In genomic region chr11:93849751-93850584, GRCh38 we compare ENCODE assay signal across 9 cellular contexts. TPM values are rescaled to one million over a fixed set of nuclear protein-coding genes. Genes with fewer than 3 reads are reported as not detected.
DNase-seq lines count a peak whose midpoint lies in the region; ATAC-seq and TF ChIP-seq lines count a peak whose summit lies in the region.
"Had no signal": no experiment of that assay in that cellular context is flagged by ENCODE, and none has a peak within 500 bp of the region (broad histone marks: within the 10 kb centered on the region; RNA-seq: fewer than 3 reads in every experiment).

No MANE protein-coding gene starts in this region.

- peaks cover 3% of the 10 kb centered on the region for H3K4me1 Mint-ChIP-seq in activated naive CD8-positive, alpha-beta T cell treated with anti-CD3 and anti-CD28 coated beads, Interleukin-2, amount 50 U/mL, for 24 hours
- no peaks in the 10 kb centered on the region for H3K4me1 Mint-ChIP-seq in stimulated activated naive B cell treated with anti-CD40 and anti-IgM and Interleukin-4, amounts not matched to agents 10 μg/mL and 1 μg/mL and 100 μg/mL, for 72 hours

- H3K27me3 Mint-ChIP-seq in activated naive CD8-positive, alpha-beta T cell treated with anti-CD3 and anti-CD28 coated beads, Interleukin-2, amount 50 U/mL, for 24 hours = peaks cover 14% of the 10 kb centered on the region
- peaks cover 25% of the 10 kb centered on the region in 2 donors for H3K27me3 Mint-ChIP-seq in stimulated activated naive B cell treated with anti-CD40 and anti-IgM and Interleukin-4, amounts not matched to agents 10 μg/mL and 1 μg/mL and 100 μg/mL, for 72 hours

- H4K20me1 ChIP-seq in hepatocyte (ENCODE audit: insufficient read depth, poor library complexity, severe bottlenecking) = no peaks in the 10 kb centered on the region

- peak; percentile 26 for ATAC-seq in activated naive CD8-positive, alpha-beta T cell treated with anti-CD3 and anti-CD28 coated beads, Interleukin-2, amount 50 U/mL, for 24 hours
- peak; percentile 53 to 58 for ATAC-seq in stimulated activated naive B cell treated with anti-CD40 and anti-IgM and Interleukin-4, amounts not matched to agents 10 μg/mL and 1 μg/mL and 100 μg/mL, for 72 hours (replicated peaks)
- ATAC-seq in GM19463 (IDR thresholded peaks at IDR 0.05; ENCODE audit: unreplicated experiment) (no peak), GM18519 (IDR thresholded peaks at IDR 0.05; ENCODE audit: low FRiP score, unreplicated experiment) (no peak)

- H3K36me3 ChIP-seq in hepatocyte (replicated peaks; ENCODE audit: insufficient read depth, low read depth) = no peaks in the 10 kb centered on the region

- peak overlapping the region; percentile 52 for H2AFZ ChIP-seq in hepatocyte

- no peaks in the 10 kb centered on the region for H3K36me3 Mint-ChIP-seq in activated naive CD8-positive, alpha-beta T cell treated with anti-CD3 and anti-CD28 coated beads, Interleukin-2, amount 50 U/mL, for 24 hours (ENCODE audit: low read depth)
- peaks cover 0 to 2% of the 10 kb centered on the region in 2 donors for H3K36me3 Mint-ChIP-seq in stimulated activated naive B cell treated with anti-CD40 and anti-IgM and Interleukin-4, amounts not matched to agents 10 μg/mL and 1 μg/mL and 100 μg/mL, for 72 hours

- H3K27ac Mint-ChIP-seq in activated naive CD8-positive, alpha-beta T cell treated with anti-CD3 and anti-CD28 coated beads, Interleukin-2, amount 50 U/mL, for 24 hours = no peak overlapping the region
- H3K27ac Mint-ChIP-seq in stimulated activated naive B cell treated with anti-CD40 and anti-IgM and Interleukin-4, amounts not matched to agents 10 μg/mL and 1 μg/mL and 100 μg/mL, for 72 hours = no peak overlapping the region

- H3K9me3 ChIP-seq in hepatocyte (ENCODE audit: low read depth) = no peaks in the 10 kb centered on the region

- no peak overlapping the region for H3K27ac ChIP-seq in hepatocyte
- H3K27ac ChIP-seq: 22Rv1 had no signal

- H3K4me3 ChIP-seq in hepatocyte = peak overlapping the region; percentile 20

- H3K4me2 ChIP-seq in hepatocyte = peak overlapping the region; percentile 93

- H3K4me1 ChIP-seq in hepatocyte (ENCODE audit: insufficient read depth) = no peaks in the 10 kb centered on the region

- peak; percentile 56 for DNase-seq in DMS 273 (lab: John Stamatoyannopoulos, UW; ENCODE audit: unreplicated experiment)
- DNase-seq in DMS 273 treated with DMSO at 0.1 percent for 48 hours (lab: John Stamatoyannopoulos, UW) = no peak
- DNase-seq in activated naive CD8-positive, alpha-beta T cell treated with anti-CD3 and anti-CD28 coated beads, Interleukin-2, amount 50 U/mL, for 24 hours = no peak
- peak; percentile 38 for DNase-seq in hepatocyte (ENCODE audit: low spot score)
- DNase-seq in stimulated activated naive B cell treated with anti-CD40 and anti-IgM and Interleukin-4, amounts not matched to agents 10 μg/mL and 1 μg/mL and 100 μg/mL, for 72 hours = no peak
- DNase-seq in HK-2 (ENCODE audit: unreplicated experiment) = no peak

- H3K9me2 ChIP-seq in hepatocyte (replicated peaks; ENCODE audit: insufficient read depth) = no peaks in the 10 kb centered on the region

- no peaks in the 10 kb centered on the region for H3K79me2 ChIP-seq in hepatocyte

- no peak overlapping the region for H3K4me3 Mint-ChIP-seq in activated naive CD8-positive, alpha-beta T cell treated with anti-CD3 and anti-CD28 coated beads, Interleukin-2, amount 50 U/mL, for 24 hours
- peak overlapping the region; percentile 56 to 71 for H3K4me3 Mint-ChIP-seq in stimulated activated naive B cell treated with anti-CD40 and anti-IgM and Interleukin-4, amounts not matched to agents 10 μg/mL and 1 μg/mL and 100 μg/mL, for 72 hours

- H3K27me3 ChIP-seq in hepatocyte = no peaks in the 10 kb centered on the region

- no peaks in the 10 kb centered on the region for H3K9me3 Mint-ChIP-seq in activated naive CD8-positive, alpha-beta T cell treated with anti-CD3 and anti-CD28 coated beads, Interleukin-2, amount 50 U/mL, for 24 hours
- H3K9me3 Mint-ChIP-seq in stimulated activated naive B cell treated with anti-CD40 and anti-IgM and Interleukin-4, amounts not matched to agents 10 μg/mL and 1 μg/mL and 100 μg/mL, for 72 hours = no peaks in the 10 kb centered on the region

- TF ChIP-seq CTCF in hepatocyte (IDR thresholded peaks at IDR 0.05; ENCODE audit: poor library complexity) = no peak

- 60% methylated on average over 28 of the region's 66 CpGs for WGBS in hepatocyte (ENCODE audit: low lambda C conversion rate, missing lambda C conversion rate)

RNA-seq across cellular contexts. Expression of gene VSTM5, which starts 0.5 kb away (rescaled TPM):
- total RNA-seq in hepatocyte = 0.17 and 0.96 TPM in 2 replicates
- polyA plus RNA-seq in hepatocyte = 0.26 and 0.97 TPM in 2 replicates

Comparison
In these comparisons a context has a peak if more than half of its experiments do, and no peak if none do; other contexts are left out.
1. DNase-seq: peak in DMS 273 (single experiment) and hepatocyte (single experiment); none in DMS 273 treated with DMSO at 0.1 percent for 48 hours (single experiment), activated naive CD8-positive, alpha-beta T cell treated with anti-CD3 and anti-CD28 coated beads, Interleukin-2, amount 50 U/mL, for 24 hours (single experiment), stimulated activated naive B cell treated with anti-CD40 and anti-IgM and Interleukin-4, amounts not matched to agents 10 μg/mL and 1 μg/mL and 100 μg/mL, for 72 hours (single experiment) and HK-2 (single experiment).
2. ATAC-seq: peak in activated naive CD8-positive, alpha-beta T cell treated with anti-CD3 and anti-CD28 coated beads, Interleukin-2, amount 50 U/mL, for 24 hours (single experiment) and stimulated activated naive B cell treated with anti-CD40 and anti-IgM and Interleukin-4, amounts not matched to agents 10 μg/mL and 1 μg/mL and 100 μg/mL, for 72 hours (2 of 2); none in GM19463 (single experiment) and GM18519 (single experiment).